Comparison of ENCODE assay signal across 9 cellular contexts in the genomic region with DNA sequence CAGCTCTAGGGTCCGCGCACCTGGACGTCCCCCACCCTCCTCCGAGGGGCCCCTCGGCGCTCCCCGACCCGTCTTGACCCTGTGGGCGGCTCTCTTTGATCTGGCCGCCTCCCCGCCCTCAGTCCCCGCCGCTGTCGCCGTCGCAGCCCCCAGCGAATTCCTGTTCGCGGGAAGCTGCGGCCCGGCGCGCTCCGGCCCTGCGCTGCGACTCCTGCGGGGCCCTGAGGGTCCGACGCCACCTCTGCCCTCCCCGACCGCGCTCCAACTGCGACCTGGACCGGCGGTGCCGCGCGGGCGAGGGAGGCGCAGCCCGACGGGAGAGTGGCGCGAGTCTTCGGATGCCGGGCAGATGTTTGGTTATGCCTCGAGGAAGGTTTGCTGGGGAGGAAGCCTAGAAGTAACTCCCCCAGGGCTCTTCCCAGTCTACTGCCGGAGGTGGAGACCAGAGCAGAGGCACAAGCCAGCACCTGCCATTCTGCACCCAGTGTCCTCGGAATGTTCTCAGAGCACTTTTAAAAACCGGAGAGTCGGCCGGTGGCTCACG. TPM values are rescaled to one million over a fixed set of nuclear protein-coding genes. Genes with fewer than 3 reads are reported as not detected.
A peak's percentile ranks its signal among the peaks of the same experiment; 100 is the strongest.
DNase-seq lines count a peak whose midpoint lies in the region; ATAC-seq and TF ChIP-seq lines count a peak whose summit lies in the region.
"Had no signal": no experiment of that assay in that cellular context is flagged by ENCODE, and none has a peak within 500 bp of the region (broad histone marks: within the 10 kb centered on the region; RNA-seq: fewer than 3 reads in every experiment).

No MANE protein-coding gene starts in this region.

- H3K27me3 ChIP-seq in right cardiac atrium (ENCODE audit: control insufficient read depth, insufficient read depth) (no peaks in the 10 kb centered on the region), spleen (replicated peaks in 1 of 7) (peaks cover 4 to 56% (median 26%) of the 10 kb centered on the region in 7 donors)

- POLR2A ChIA-PET in WTC11 (lab: Charles Lee): no interaction called here

- intact Hi-C loops in cardiac septum (cut with DNase I) (no loop called here), Right ventricle myocardium inferior (cut with DNase I) (no loop called here), right cardiac atrium (cut with DNase I) (no loop called here), spleen (cut with DNase I; ENCODE audit: low total_unique reads) (no loop called here)

- CTCF ChIA-PET in WTC11 (lab: Charles Lee): interaction anchor here (1.2 to 3.5 kb wide), 2 partner anchors 21 to 40 kb away, joined by 5 to 14 read pairs; no protein-coding TSS in a partner anchor

- no peaks in the 10 kb centered on the region for H3K36me3 ChIP-seq in spleen

- no peak for TF ChIP-seq CTCF in WTC11 (IDR thresholded peaks at IDR 0.05)
- no peak for TF ChIP-seq CTCF in spleen (IDR thresholded peaks at IDR 0.05 in 8 of 11, conservative IDR thresholded peaks at IDR 0.05 in 3 of 11)

- H3K4me1 ChIP-seq in right cardiac atrium (ENCODE audit: control insufficient read depth, insufficient read depth, low read length): peaks cover 3% of the 10 kb centered on the region
- peaks cover 6 to 22% (median 19%) of the 10 kb centered on the region in 6 donors for H3K4me1 ChIP-seq in spleen

- DNase-seq in cardiac septum (ENCODE audit: low spot score) (peak; percentile 43), Right ventricle myocardium inferior (ENCODE audit: missing footprints) (no peak), WTC11 (ENCODE audit: low spot score) (peak; percentile 54), right cardiac atrium (peak in 1 of 3 donors; percentile 53), spleen (no peak), OCI-M1 (lab: John Stamatoyannopoulos, UW) (no peak), substantia nigra (lab: John Stamatoyannopoulos, UW) (no peak)

- WGBS in right cardiac atrium: 3% methylated on average over 53 of the region's 53 CpGs
- WGBS in spleen, 5 donors: 0 to 7% (median 3%) methylated on average over 24 to 53 of the region's 53 CpGs

- H3K4me1 Mint-ChIP-seq in WTC11: 0 out of 2 replicates have a peak, but pooled peaks cover 7% of the 10 kb centered on the region

- H3K9me3 ChIP-seq in right cardiac atrium (ENCODE audit: control insufficient read depth, low read length) (no peaks in the 10 kb centered on the region), spleen (peaks cover 0 to 11% (median 10%) of the 10 kb centered on the region in 8 donors)

- H3K27me3 Mint-ChIP-seq in WTC11 (ENCODE audit: low read depth): peaks cover 60% of the 10 kb centered on the region

- H3K27ac ChIP-seq in right cardiac atrium (ENCODE audit: low read length) (no peak overlapping the region), spleen (no peak overlapping the region), substantia nigra (ENCODE audit: low read depth, low read length, poor library complexity, severe bottlenecking) (no peak overlapping the region)

- peaks cover 6% of the 10 kb centered on the region for H3K9me3 Mint-ChIP-seq in WTC11

- H3K27ac Mint-ChIP-seq in WTC11: no peak overlapping the region

- H3K4me3 ChIP-seq in right cardiac atrium (ENCODE audit: low read length) (peak overlapping the region; percentile 49), spleen (peak overlapping the region; percentile 43 to 74 (median 60))

- peaks cover 4% of the 10 kb centered on the region; the same call in 1 of the 2 replicates for H3K36me3 Mint-ChIP-seq in WTC11

- ATAC-seq in Right ventricle myocardium inferior (no peak), HG02938 (IDR thresholded peaks at IDR 0.05; ENCODE audit: unreplicated experiment) (peak; percentile 23), WTC11 (peak; percentile 50), right cardiac atrium (peak; percentile 18)
- ATAC-seq: HCT116 had no signal

- H3K4me3 Mint-ChIP-seq in WTC11: peak overlapping the region; percentile 63

- TF ChIP-seq POLR2A in spleen (IDR thresholded peaks at IDR 0.05): no peak

TF ChIP-seq in WTC11, 78 proteins besides CTCF, POLR2A, EP300 and RAD21:
- TF ChIP-seq GABPB1 (CRISPR knock-in tag; IDR thresholded peaks at IDR 0.05) (no peak), PRRX2 (CRISPR knock-in tag; IDR thresholded peaks at IDR 0.05) (no peak), HMGA2 (CRISPR knock-in tag; IDR thresholded peaks at IDR 0.05) (no peak), HMGXB4 (CRISPR knock-in tag; IDR thresholded peaks at IDR 0.05) (peak; percentile 46; the same call in 1 of the 2 replicates)
- TF ChIP-seq, protein P1, sequence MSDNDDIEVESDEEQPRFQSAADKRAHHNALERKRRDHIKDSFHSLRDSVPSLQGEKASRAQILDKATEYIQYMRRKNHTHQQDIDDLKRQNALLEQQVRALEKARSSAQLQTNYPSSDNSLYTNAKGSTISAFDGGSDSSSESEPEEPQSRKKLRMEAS (CRISPR knock-in tag; IDR thresholded peaks at IDR 0.05): peak; percentile 9

RNA-seq across cellular contexts. Expression of gene ISM2, which starts 0.4 kb away (rescaled TPM):
- total RNA-seq in cardiac septum (not detected), Right ventricle myocardium inferior (not detected), WTC11 (2021) (0.80 to 1.4 TPM (median 1.3 TPM) in 3 replicates), right cardiac atrium (not detected), spleen (under 1 TPM in 5 of 7 donors, not detected in 2; 0.13 to 0.56 (median 0.43) TPM)
- polyA plus RNA-seq in right cardiac atrium (not detected), spleen (not detected)

RNA-seq across cellular contexts. Expression of gene AHSA1, which starts 41.2 kb away (rescaled TPM):
- total RNA-seq in cardiac septum: 138 TPM
- total RNA-seq in Right ventricle myocardium inferior: 194 TPM
- 137 to 186 TPM (median 160 TPM) in 3 replicates for total RNA-seq in WTC11 (2021)
- total RNA-seq in right cardiac atrium: 100 to 1,000 TPM; 115 to 211 (median 175) TPM
- polyA plus RNA-seq in right cardiac atrium: 188 TPM
- total RNA-seq in spleen: 100 to 1,000 TPM in 1 of 7 donors, 10 to 100 TPM in 6; 55.2 to 126 (median 95.0) TPM
- 10 to 100 TPM; 41.5 to 81.0 (median 73.6) TPM for polyA plus RNA-seq in spleen

RNA-seq across cellular contexts. Expression of gene VIPAS39, which starts 41.7 kb away (rescaled TPM):
- total RNA-seq in cardiac septum: 12.5 TPM
- total RNA-seq in Right ventricle myocardium inferior: 11.0 TPM
- 17.0 to 18.5 TPM (median 17.9 TPM) in 3 replicates for total RNA-seq in WTC11 (2021)
- 10 to 100 TPM; 10.6 to 14.7 (median 11.9) TPM for total RNA-seq in right cardiac atrium
- 8.5 TPM for polyA plus RNA-seq in right cardiac atrium
- 10 to 100 TPM; 13.4 to 24.3 (median 18.5) TPM for total RNA-seq in spleen
- polyA plus RNA-seq in spleen: 10 to 100 TPM in 1 of 3 donors, 1 to 10 TPM in 2; 9.8 to 10.8 (median 9.8) TPM

Comparison
In these comparisons a context has a peak if more than half of its experiments do, and no peak if none do; other contexts are left out.
1. DNase-seq: peak in cardiac septum (single experiment) and WTC11 (single experiment); none in Right ventricle myocardium inferior (single experiment), spleen (single experiment), OCI-M1 (single experiment) and substantia nigra (0 of 49).